1 cellular context compared by ENCODE assay signal in genomic region chr12:122403831-122404230, GRCh38.
TF ChIP-seq lines count a peak whose summit lies in the region.

No MANE protein-coding gene starts in this region.

TF ChIP-seq in GM12878, 131 proteins besides CTCF, POLR2A, EP300 and RAD21:
- no peak for TF ChIP-seq HDAC6 (IDR thresholded peaks at IDR 0.05; ENCODE audit: unreplicated experiment)
- TF ChIP-seq RELA (IDR thresholded peaks at IDR 0.05; ENCODE audit: borderline replicate concordance, partially characterized antibody) = no peak
- TF ChIP-seq CHD4 (IDR thresholded peaks at IDR 0.05) = no peak
- no peak for TF ChIP-seq BCL3 (IDR thresholded peaks at IDR 0.05; ENCODE audit: borderline replicate concordance, insufficient read depth, low read depth, low read length, poor library complexity, severe bottlenecking)
- TF ChIP-seq YY1 (IDR thresholded peaks at IDR 0.05; ENCODE audit: low read depth, low read length) = no peak
- TF ChIP-seq RUNX3 (IDR thresholded peaks at IDR 0.05; ENCODE audit: low read length) = peak; percentile 63
- 0 out of 2 replicates have a peak, but pooled peaks have one; percentile 19 for TF ChIP-seq CREB1 (IDR thresholded peaks at IDR 0.05; ENCODE audit: low read depth)
- no peak for TF ChIP-seq MTA3 (IDR thresholded peaks at IDR 0.05; ENCODE audit: borderline replicate concordance, low read length)
- no peak for TF ChIP-seq RFX5 (IDR thresholded peaks at IDR 0.05; ENCODE audit: low read depth, low read length)
- no peak for TF ChIP-seq ZBTB4 (CRISPR knock-in tag; IDR thresholded peaks at IDR 0.05)
- TF ChIP-seq RBBP5 (conservative IDR thresholded peaks at IDR 0.05) = no peak
- TF ChIP-seq USF1 (IDR thresholded peaks at IDR 0.05; ENCODE audit: borderline replicate concordance, extremely low read length, insufficient read depth, low read depth, low read length) = no peak
- no peak for TF ChIP-seq IRF4 (IDR thresholded peaks at IDR 0.05; ENCODE audit: low read depth, low read length)
- TF ChIP-seq NR2F1 (conservative IDR thresholded peaks at IDR 0.05) = no peak
- TF ChIP-seq JUNB (IDR thresholded peaks at IDR 0.05) = peak; percentile 57
- no peak for TF ChIP-seq CHD1 (IDR thresholded peaks at IDR 0.05; ENCODE audit: low read depth, low read length)
- TF ChIP-seq NRF1 (conservative IDR thresholded peaks at IDR 0.05; ENCODE audit: low read depth, low read length) = no peak
- TF ChIP-seq HDGF (IDR thresholded peaks at IDR 0.05) = no peak
